ENCODE assay signal across 1 cellular context in genomic region chr4:17670423-17670822, GRCh38.
TF ChIP-seq lines count a peak whose summit lies in the region.

No MANE protein-coding gene starts in this region.

TF ChIP-seq in K562, 482 proteins besides CTCF, POLR2A, EP300 and RAD21 (continued from another document and continues in another):
- no peak for TF ChIP-seq HEY1 (CRISPR knock-in tag; IDR thresholded peaks at IDR 0.05; ENCODE audit: borderline replicate concordance)
- TF ChIP-seq IRF9 (tag; IDR thresholded peaks at IDR 0.05) = no peak
- TF ChIP-seq ZNF311 (CRISPR knock-in tag; IDR thresholded peaks at IDR 0.05) = no peak
- TF ChIP-seq POLR3A (IDR thresholded peaks at IDR 0.05; ENCODE audit: borderline replicate concordance, extremely low read depth, insufficient read depth, insufficient read length) = no peak
- TF ChIP-seq NFYB (IDR thresholded peaks at IDR 0.05; ENCODE audit: extremely low read depth, insufficient read length) = no peak
- TF ChIP-seq CTCFL (IDR thresholded peaks at IDR 0.05; ENCODE audit: borderline replicate concordance, insufficient read depth, low read depth, low read length, poor library complexity, severe bottlenecking) = no peak
- TF ChIP-seq FOXM1 (IDR thresholded peaks at IDR 0.05; ENCODE audit: low read depth) = peak; percentile 86
- no peak for TF ChIP-seq FOXM1 (CRISPR knock-in tag; IDR thresholded peaks at IDR 0.05; ENCODE audit: low read depth)
- TF ChIP-seq SP1 (CRISPR knock-in tag; IDR thresholded peaks at IDR 0.05) = no peak
- no peak for TF ChIP-seq ZNF224 (CRISPR knock-in tag; IDR thresholded peaks at IDR 0.05)
- TF ChIP-seq MEF2A (IDR thresholded peaks at IDR 0.05; ENCODE audit: control insufficient read depth, low read depth, low read length) = peak; percentile 94
- no peak for TF ChIP-seq ZBTB12 (CRISPR knock-in tag; IDR thresholded peaks at IDR 0.05)
- peak; percentile 96 for TF ChIP-seq TEAD4 (IDR thresholded peaks at IDR 0.05; ENCODE audit: low read length)
- no peak for TF ChIP-seq TEAD4 (CRISPR knock-in tag; IDR thresholded peaks at IDR 0.05; ENCODE audit: borderline replicate concordance)
- 0 out of 2 replicates have a peak, but pooled peaks have one; percentile 37 for TF ChIP-seq ZKSCAN8 (CRISPR knock-in tag; IDR thresholded peaks at IDR 0.05)
- TF ChIP-seq KDM5B (IDR thresholded peaks at IDR 0.05; ENCODE audit: insufficient replicate concordance, low read depth, low read length) = no peak
- no peak for TF ChIP-seq SUPT5H (IDR thresholded peaks at IDR 0.05)
- no peak for TF ChIP-seq RBM22 (IDR thresholded peaks at IDR 0.05; ENCODE audit: low read depth, low read length, poor library complexity, severe bottlenecking)
- TF ChIP-seq SFPQ (IDR thresholded peaks at IDR 0.05; ENCODE audit: low read depth, low read length) = no peak
- TF ChIP-seq ESRRB (CRISPR knock-in tag; IDR thresholded peaks at IDR 0.05; ENCODE audit: borderline replicate concordance) = no peak
- no peak for TF ChIP-seq ZNF764 (CRISPR knock-in tag; IDR thresholded peaks at IDR 0.05; ENCODE audit: low read depth)
- TF ChIP-seq ARID3A (IDR thresholded peaks at IDR 0.05; ENCODE audit: borderline replicate concordance, low read depth, low read length) = peak; percentile 92
- no peak for TF ChIP-seq ZFP36 (IDR thresholded peaks at IDR 0.05; ENCODE audit: low read depth, low read length, partially characterized antibody)
- peak in 1 of 3 experiments; percentile 49; a peak in 1 of 6 replicates for TF ChIP-seq ZBTB11 (CRISPR knock-in tag; IDR thresholded peaks at IDR 0.05)
- TF ChIP-seq ZNF316 (IDR thresholded peaks at IDR 0.05) = no peak
- no peak for TF ChIP-seq TFAP4 (CRISPR knock-in tag; IDR thresholded peaks at IDR 0.05; ENCODE audit: borderline replicate concordance)
- TF ChIP-seq GTF3C2 (IDR thresholded peaks at IDR 0.05; ENCODE audit: borderline replicate concordance, extremely low read depth, insufficient read length) = no peak
- TF ChIP-seq ZNF174 (CRISPR knock-in tag; IDR thresholded peaks at IDR 0.05) = no peak
- TF ChIP-seq WHSC1 (IDR thresholded peaks at IDR 0.05; ENCODE audit: low read length) = no peak
- TF ChIP-seq ZNF76 (CRISPR knock-in tag; IDR thresholded peaks at IDR 0.05; ENCODE audit: borderline replicate concordance) = no peak
- TF ChIP-seq FOXP4 (CRISPR knock-in tag; IDR thresholded peaks at IDR 0.05; ENCODE audit: borderline replicate concordance) = no peak
- no peak for TF ChIP-seq ZNF695 (CRISPR knock-in tag; IDR thresholded peaks at IDR 0.05)
- peak; percentile 83; the same call in 1 of the 2 replicates for TF ChIP-seq CC2D1A (IDR thresholded peaks at IDR 0.05)
- no peak for TF ChIP-seq NR0B1 (IDR thresholded peaks at IDR 0.05; ENCODE audit: partially characterized antibody)
- TF ChIP-seq FOSL1 (tag; conservative IDR thresholded peaks at IDR 0.05) = peak; percentile 25; the same call in 1 of the 2 replicates
- TF ChIP-seq ZNF507 (tag; conservative IDR thresholded peaks at IDR 0.05) = no peak
- no peak for TF ChIP-seq RBM39 (optimal IDR thresholded peaks at IDR 0.05; ENCODE audit: low read depth, low read length)
- no peak for TF ChIP-seq HOXB6 (CRISPR knock-in tag; IDR thresholded peaks at IDR 0.05; ENCODE audit: borderline replicate concordance)
- no peak; a peak in 1 of 4 replicates for TF ChIP-seq FOXA3 (CRISPR knock-in tag; conservative IDR thresholded peaks at IDR 0.05 in 1 of 2, IDR thresholded peaks at IDR 0.05 in 1 of 2)
- TF ChIP-seq RUNX1 (IDR thresholded peaks at IDR 0.05; ENCODE audit: low read depth) = no peak
- no peak for TF ChIP-seq NFRKB (IDR thresholded peaks at IDR 0.05; ENCODE audit: low read depth)
- no peak for TF ChIP-seq ZNF324 (CRISPR knock-in tag; IDR thresholded peaks at IDR 0.05)
- TF ChIP-seq ZNF584 (CRISPR knock-in tag; IDR thresholded peaks at IDR 0.05; ENCODE audit: low read depth) = no peak
- no peak for TF ChIP-seq HMG20A (CRISPR knock-in tag; conservative IDR thresholded peaks at IDR 0.05)
- no peak for TF ChIP-seq HNRNPH1 (optimal IDR thresholded peaks at IDR 0.05; ENCODE audit: low read depth, low read length)
- peak; percentile 4 to 62; a peak in 2 of 4 replicates for TF ChIP-seq HDAC1 (IDR thresholded peaks at IDR 0.05)
- 0 out of 2 replicates have a peak, but pooled peaks have one; percentile 50 for TF ChIP-seq DMBX1 (CRISPR knock-in tag; IDR thresholded peaks at IDR 0.05; ENCODE audit: borderline replicate concordance)
